Comparison of ENCODE assay signal across 12 cellular contexts in the genomic region with DNA sequence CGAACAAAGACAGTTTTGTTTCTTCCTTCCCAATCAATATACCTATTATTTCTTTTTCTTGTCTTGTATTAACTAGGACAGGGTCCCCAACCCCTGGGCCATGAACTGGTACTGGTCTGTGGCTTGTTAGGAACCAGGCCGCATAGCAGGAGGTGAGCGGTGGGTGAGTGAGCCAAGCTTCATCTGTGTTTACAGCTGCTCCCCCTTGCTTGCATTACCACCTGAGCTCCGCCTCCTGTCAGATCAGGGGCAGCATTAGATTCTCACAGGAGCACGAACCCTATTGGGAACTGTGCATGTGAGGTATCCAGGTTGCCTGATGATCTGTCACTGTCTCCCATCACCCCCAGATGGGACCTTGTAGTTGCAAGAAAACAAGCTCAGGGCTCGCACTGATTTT.
DNase-seq lines count a peak whose midpoint lies in the region; FAIRE-seq and TF ChIP-seq lines count a peak whose summit lies in the region.
"Had no signal": no experiment of that assay in that cellular context is flagged by ENCODE, and none has a peak within 500 bp of the region (broad histone marks: within the 10 kb centered on the region; RNA-seq: fewer than 3 reads in every experiment).

No MANE protein-coding gene starts in this region.

- no peaks in the 10 kb centered on the region for H3K9me2 ChIP-seq in OCI-LY7 (ENCODE audit: insufficient read depth, low read length)

- H3K79me2 ChIP-seq in OCI-LY7 (ENCODE audit: insufficient read depth, low read depth, low read length), result no peaks in the 10 kb centered on the region

- no peaks in the 10 kb centered on the region for H3K4me1 ChIP-seq in OCI-LY7 (ENCODE audit: insufficient read depth, low read length, poor library complexity, severe bottlenecking)
- H3K4me1 ChIP-seq: adrenal gland, Peyer's patch had no signal

- no TSS peak for BruUV-seq in OCI-LY7 (replicated peaks; lab: Mats Ljungman, UMichigan)

- H2AFZ ChIP-seq in OCI-LY7 (ENCODE audit: low read length), result no peak overlapping the region

- no peaks in the 10 kb centered on the region for H3K27me3 ChIP-seq in MG63
- H3K27me3 ChIP-seq: adrenal gland, Peyer's patch had no signal

- no peak overlapping the region for H3K27ac ChIP-seq in OCI-LY7 (ENCODE audit: low read depth, low read length, poor library complexity, severe bottlenecking)
- H3K27ac ChIP-seq: adrenal gland, Peyer's patch had no signal

- POLR2A ChIA-PET in OCI-LY7 (lab: Charles Lee), result no interaction called here

- 0 out of 2 replicates have a peak, but pooled peaks have one; percentile 10 for TF ChIP-seq CTCF in OCI-LY7 (conservative IDR thresholded peaks at IDR 0.05; ENCODE audit: low read length)

- peak; percentile 77 for FAIRE-seq in GM19239 (lab: Jason Lieb, UNC)

- intact Hi-C loops in OCI-LY7 (cut with micrococcal nuclease; ENCODE audit: unreplicated experiment), result no loop called here

- no peak overlapping the region for H3K4me3 ChIP-seq in OCI-LY7 (ENCODE audit: low read depth, low read length, poor library complexity, severe bottlenecking)
- no peak overlapping the region for H3K4me3 ChIP-seq in MG63
- H3K4me3 ChIP-seq: adrenal gland, lung, Peyer's patch had no signal

- no peaks in the 10 kb centered on the region for H3K9me3 ChIP-seq in OCI-LY7 (ENCODE audit: low read length)
- no peaks in the 10 kb centered on the region for H3K9me3 ChIP-seq in MG63
- H3K9me3 ChIP-seq: adrenal gland, Peyer's patch had no signal

- DNase-seq in GM19239 (ENCODE audit: insufficient read length, low spot score), result no peak
- DNase-seq in NCI-H2029 treated with DMSO at 0.1 percent for 48 hours (lab: John Stamatoyannopoulos, UW), result peak; percentile 61
- DNase-seq in OCI-LY7 (ENCODE audit: low spot score), result no peak
- peak; percentile 58 for DNase-seq in islet precursor cell
- no peak for DNase-seq in MG63
- DNase-seq in activated CD4-positive, alpha-beta T cell treated with anti-CD3 and anti-CD28 coated beads for 4 hours, result no peak
- DNase-seq in KG1 (lab: John Stamatoyannopoulos, UW), result no peak
- DNase-seq: adrenal gland, Calu3, Peyer's patch, retina had no signal

- no peak overlapping the region for H3K4me2 ChIP-seq in OCI-LY7 (ENCODE audit: low read length)

- peaks cover 10% of the 10 kb centered on the region; the same call in 1 of the 2 replicates for H4K20me1 ChIP-seq in OCI-LY7 (ENCODE audit: insufficient read depth, low read length)

- H3K36me3 ChIP-seq in OCI-LY7 (ENCODE audit: insufficient read depth, low read length), result no peaks in the 10 kb centered on the region
- H3K36me3 ChIP-seq in MG63, result no peaks in the 10 kb centered on the region
- H3K36me3 ChIP-seq: adrenal gland, Peyer's patch had no signal

- CTCF ChIA-PET in OCI-LY7 (lab: Charles Lee; ENCODE audit: unreplicated experiment), result no interaction called here

Comparison
In these comparisons a context has a peak if more than half of its experiments do, and no peak if none do; other contexts are left out.
1. DNase-seq: peak in NCI-H2029 treated with DMSO at 0.1 percent for 48 hours (single experiment) and islet precursor cell (single experiment); none in GM19239 (single experiment), OCI-LY7 (single experiment), MG63 (single experiment), activated CD4-positive, alpha-beta T cell treated with anti-CD3 and anti-CD28 coated beads for 4 hours (0 of 2) and KG1 (single experiment).